ENCODE assay signal across 7 cellular contexts in the genomic region with DNA sequence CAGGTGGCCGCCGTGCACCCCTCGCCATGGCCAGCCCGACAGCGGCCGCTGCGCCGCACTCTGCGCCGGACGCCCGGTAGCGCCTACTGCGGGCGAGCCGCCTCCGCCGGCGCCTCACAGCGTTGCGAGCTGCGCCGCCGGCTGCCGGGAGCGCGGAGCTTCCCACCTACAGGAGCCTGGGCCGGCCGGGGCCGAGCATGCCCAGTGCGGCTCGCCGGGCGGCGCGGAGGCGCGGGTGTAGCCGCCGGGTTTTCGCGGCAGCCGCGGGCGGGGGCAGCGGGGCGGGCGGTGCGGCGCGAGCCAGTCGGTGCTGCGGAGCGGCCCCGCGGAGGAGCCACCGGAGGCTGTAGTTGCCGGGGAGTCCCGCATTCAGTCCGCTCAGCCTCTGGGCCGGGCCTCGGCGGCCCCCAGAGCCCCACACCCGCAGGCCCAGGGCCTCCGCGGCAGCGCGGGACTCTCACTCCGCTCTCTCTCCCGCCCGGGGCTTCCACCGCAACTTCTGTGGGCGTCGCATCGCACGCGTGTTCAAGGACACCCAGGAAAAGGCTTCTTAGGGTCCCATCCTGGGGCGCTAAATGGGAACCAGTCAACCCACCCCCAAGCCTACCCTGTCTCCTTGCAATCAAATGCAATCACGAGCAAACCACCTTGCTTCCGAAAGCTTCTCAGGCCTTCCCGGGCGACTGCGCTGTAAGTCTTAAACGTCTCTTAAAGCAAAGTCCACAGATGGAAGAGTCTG. TPM values are rescaled to one million over a fixed set of nuclear protein-coding genes. Genes with fewer than 3 reads are reported as not detected.
DNase-seq lines count a peak whose midpoint lies in the region; ATAC-seq and TF ChIP-seq lines count a peak whose summit lies in the region.

TSS of gene MFAP3L (minus strand) at position 143 of the 739 bp plus-strand sequence. CDS start 20,518 bp downstream, outside the sequence.

- H3K27me3 ChIP-seq in spleen (replicated peaks in 1 of 7) = peaks cover 0 to 30% (median 7%) of the 10 kb centered on the region in 7 donors

- 0 to 1% (median 0%) methylated on average over 14 to 84 of the region's 84 CpGs for WGBS in spleen, 5 donors

- H3K36me3 ChIP-seq in spleen = no peaks in the 10 kb centered on the region

- H3K9me3 Mint-ChIP-seq in central memory CD8-positive, alpha-beta T cell = no peaks in the 10 kb centered on the region

- peak within 1 kb of the TSS; percentile 89 for H3K27ac Mint-ChIP-seq in central memory CD8-positive, alpha-beta T cell (ENCODE audit: low read depth)

- H3K4me3 Mint-ChIP-seq in central memory CD8-positive, alpha-beta T cell = peak within 1 kb of the TSS; percentile 89

- peak within 1 kb of the TSS; percentile 69 to 94 (median 81) for H3K4me3 ChIP-seq in spleen

- peak within 1 kb of the TSS; percentile 59 to 91 (median 88) for H3K27ac ChIP-seq in spleen

- H3K36me3 Mint-ChIP-seq in central memory CD8-positive, alpha-beta T cell (ENCODE audit: insufficient read depth) = peaks cover 10% of the 10 kb centered on the region

- TF ChIP-seq POLR2A in spleen (IDR thresholded peaks at IDR 0.05) = peak in 2 of 3 donors; percentile 41 to 43

- TF ChIP-seq CTCF in spleen (IDR thresholded peaks at IDR 0.05 in 8 of 11, conservative IDR thresholded peaks at IDR 0.05 in 3 of 11) = no peak

- H3K4me1 ChIP-seq in spleen = peaks cover 0 to 18% (median 12%) of the 10 kb centered on the region in 6 donors

- H3K9me3 ChIP-seq in spleen = peaks cover 0 to 4% (median 0%) of the 10 kb centered on the region in 8 donors

- DNase-seq in NCI-H2081 treated with DMSO at 0.1 percent for 48 hours (lab: John Stamatoyannopoulos, UW) (peak; percentile 40), islet precursor cell (peak; percentile 96), spleen (peak; percentile 97)
- peak; percentile 62 to 67 for DNase-seq in central memory CD8-positive, alpha-beta T cell (ENCODE audit: low spot score in 2 of 2)

- H3K27me3 Mint-ChIP-seq in central memory CD8-positive, alpha-beta T cell = peaks cover 7% of the 10 kb centered on the region

- ATAC-seq in GM18517 (IDR thresholded peaks at IDR 0.05; ENCODE audit: unreplicated experiment) (peak; percentile 86), HG02943 (IDR thresholded peaks at IDR 0.05; ENCODE audit: low read depth, unreplicated experiment) (peak; percentile 82)
- ATAC-seq in activated CD4-positive, CD25-positive, alpha-beta regulatory T cell treated with anti-CD3 and anti-CD28 coated beads, Interleukin-2, amount 50 U/mL, for 24 hours = peak; percentile 82 to 83
- peak; percentile 70 for ATAC-seq in central memory CD8-positive, alpha-beta T cell (replicated peaks; ENCODE audit: extremely low read depth, poor library complexity, severe bottlenecking)

- intact Hi-C loops in spleen (cut with DNase I; ENCODE audit: low total_unique reads) = no loop called here

- H3K4me1 Mint-ChIP-seq in central memory CD8-positive, alpha-beta T cell = peaks cover 7% of the 10 kb centered on the region

RNA-seq across cellular contexts. Expression of gene MFAP3L, which starts in this region (rescaled TPM):
- total RNA-seq in spleen = 10 to 100 TPM in 1 of 7 donors, 1 to 10 TPM in 6; 3.8 to 14.3 (median 6.0) TPM
- polyA plus RNA-seq in spleen = under 1 TPM; 0.35 to 0.74 (median 0.50) TPM

Comparison
In these comparisons a context has a peak if more than half of its experiments do, and no peak if none do; other contexts are left out.
1. Peak in every context shown above with its lines: DNase-seq, ATAC-seq, H3K4me3 ChIP-seq and H3K27ac ChIP-seq.
2. DNase-seq: peak in every context shown above with its lines; median percentile 97 in spleen; 96 in islet precursor cell; 64 in central memory CD8-positive, alpha-beta T cell; 40 in NCI-H2081 treated with DMSO at 0.1 percent for 48 hours.